ENCODE assay signal across 29 cellular contexts in genomic region chr4:78862314-78862737, GRCh38.
DNase-seq lines count a peak whose midpoint lies in the region; ATAC-seq, FAIRE-seq and TF ChIP-seq lines count a peak whose summit lies in the region.
"Had no signal": no experiment of that assay in that cellular context is flagged by ENCODE, and none has a peak within 500 bp of the region (broad histone marks: within the 10 kb centered on the region; RNA-seq: fewer than 3 reads in every experiment).

No MANE protein-coding gene starts in this region.

- no peak overlapping the region for H3K18ac ChIP-seq in IMR-90 (ENCODE audit: low read depth, low read length)

- in situ Hi-C loops in Caki2 (cut with HindIII; ENCODE audit: low pct_unique_long_range_greater_than_20kb, low sequenced_read_pairs), result no loop called here
- in situ Hi-C loops in IMR-90 (cut with MboI; ENCODE audit: low sequenced_read_pairs), result loop anchor here (25.0 kb wide), 1 partner anchor 900 kb away; no protein-coding TSS in a partner anchor
- in situ Hi-C loops in brain microvascular endothelial cell (cut with HindIII; ENCODE audit: low pct_ligation_motif_present, low sequenced_read_pairs), result loop anchor here (25.0 kb wide), 1 partner anchor 250 kb away; no protein-coding TSS in a partner anchor

- no CpG with 5 or more reads among the region's 2 CpGs for WGBS in IMR-90 (ENCODE audit: extremely low coverage in 2 of 2, insufficient read length in 1 of 2), 2 experiments

- no peak overlapping the region for H3K4me2 ChIP-seq in IMR-90 (ENCODE audit: low read depth, low read length)

- no peak overlapping the region for H2BK120ac ChIP-seq in IMR-90 (ENCODE audit: low read depth, low read length)

- intact Hi-C loops in IMR-90 (cut with micrococcal nuclease), result loop anchor here (5.0 kb wide), 1 partner anchor 805 kb away; the partner anchor contains the start of gene FRAS1

- H3K14ac ChIP-seq in IMR-90 (replicated peaks; ENCODE audit: low read depth, low read length), result no peak overlapping the region

- DNase-seq in Caki2 (ENCODE audit: low read depth) (peak; percentile 41), IMR-90 (no peak), epithelial cell of proximal tubule (ENCODE audit: low read depth) (peak; percentile 20), nephron progenitor cell (no peak), omental fat pad (ENCODE audit: low spot score) (no peak), brain microvascular endothelial cell (no peak), urothelium cell line (ENCODE audit: low spot score) (no peak)
- DNase-seq: activated CD4-positive, alpha-beta T cell treated with anti-CD3 and anti-CD28 coated beads for 48 hours; activated CD8-positive, alpha-beta memory T cell treated with anti-CD3 and anti-CD28 coated beads for 24 hours; activated effector memory CD4-positive, alpha-beta T cell treated with anti-CD3 and anti-CD28 coated beads, Interleukin-2, amount 50 U/mL, for 16 hours; Calu3; caudate nucleus; GOT3; hypothalamus; immature natural killer cell; left ventricle myocardium superior; NCI-H1436 treated with DMSO at 0.1 percent for 48 hours; NCI-H2171; NCI-H510A treated with DMSO at 0.1 percent for 48 hours; pancreas; SHP77; spleen; transverse colon had no signal

- H3K27ac Mint-ChIP-seq in nephron progenitor cell, result peak overlapping the region; percentile 70
- H3K27ac Mint-ChIP-seq: immature natural killer cell had no signal

- BruUV-seq in IMR-90 (replicated peaks; lab: Mats Ljungman, UMichigan), result no TSS peak

- H3K27me3 ChIP-seq in IMR-90 (ENCODE audit: control insufficient read depth, insufficient read depth, low read length) (no peaks in the 10 kb centered on the region), brain microvascular endothelial cell (replicated peaks) (no peaks in the 10 kb centered on the region)
- H3K27me3 ChIP-seq: pancreas, spleen, transverse colon had no signal

- H2AK9ac ChIP-seq in IMR-90 (replicated peaks; ENCODE audit: low read depth, low read length, poor library complexity), result no peak overlapping the region

- POLR2A ChIA-PET in IMR-90 (lab: Charles Lee; ENCODE audit: unreplicated experiment), result no interaction called here

- H3K27ac ChIP-seq in IMR-90 (ENCODE audit: insufficient read depth, low read length), result no peak overlapping the region
- no peak overlapping the region for H3K27ac ChIP-seq in brain microvascular endothelial cell
- H3K27ac ChIP-seq: C4-2B, pancreas, transverse colon, VCaP had no signal

- dilution Hi-C loops in IMR-90 (cut with HindIII; ENCODE audit: low sequenced_read_pairs, unreplicated experiment), result loop anchor here (25.0 kb wide), 1 partner anchor 250 kb away; no protein-coding TSS in a partner anchor

- CTCF ChIA-PET in IMR-90 (lab: Yijun Ruan, JAX), result interaction anchor here (1.1 to 1.2 kb wide), 2 partner anchors 217 to 218 kb away, joined by 3 to 4 read pairs; no protein-coding TSS in a partner anchor

- H4K5ac ChIP-seq in IMR-90 (ENCODE audit: low read depth, low read length), result no peak overlapping the region

- no peak overlapping the region for H3K4me3 Mint-ChIP-seq in nephron progenitor cell
- H3K4me3 Mint-ChIP-seq: immature natural killer cell, nephron had no signal

- no peak for TF ChIP-seq POLR2A in IMR-90 (IDR thresholded peaks at IDR 0.05; ENCODE audit: low read depth, low read length)

- no peak overlapping the region for H2BK5ac ChIP-seq in IMR-90 (ENCODE audit: low read depth, low read length, poor library complexity, severe bottlenecking)

- H2BK15ac ChIP-seq in IMR-90 (ENCODE audit: low read depth, low read length), result no peak overlapping the region

- H3K36me3 Mint-ChIP-seq in nephron progenitor cell (ENCODE audit: low read depth), result peaks cover 18% of the 10 kb centered on the region

- H3K9ac ChIP-seq in IMR-90 (ENCODE audit: low read depth, low read length), result no peak overlapping the region
- H3K9ac ChIP-seq: KMS-11 had no signal

- H3K36me3 ChIP-seq in IMR-90 (ENCODE audit: control insufficient read depth, insufficient read depth, low read length), result peaks cover 4% of the 10 kb centered on the region
- H3K36me3 ChIP-seq in brain microvascular endothelial cell (replicated peaks), result peaks cover 5% of the 10 kb centered on the region
- H3K36me3 ChIP-seq: pancreas had no signal

- H2AFZ ChIP-seq in IMR-90 (replicated peaks; ENCODE audit: low read length, poor library complexity), result no peak overlapping the region

- no peaks in the 10 kb centered on the region; the same call in 1 of the 2 replicates for H3K9me1 ChIP-seq in IMR-90 (ENCODE audit: insufficient read depth, low read length)

- no peak overlapping the region for H4K91ac ChIP-seq in IMR-90 (ENCODE audit: insufficient read depth, low read depth, low read length)

- FAIRE-seq in urothelium cell line (lab: Jason Lieb, UNC), result no peak
- FAIRE-seq: astrocyte had no signal

- no peaks in the 10 kb centered on the region for H4K20me1 ChIP-seq in IMR-90 (ENCODE audit: insufficient read depth, low read length)

- no peaks in the 10 kb centered on the region for H3K9me3 Mint-ChIP-seq in nephron progenitor cell
- H3K9me3 Mint-ChIP-seq: immature natural killer cell, nephron had no signal

- TF ChIP-seq RAD21 in IMR-90 (IDR thresholded peaks at IDR 0.05; ENCODE audit: low read length), result no peak

- no peak overlapping the region for H4K8ac ChIP-seq in IMR-90 (ENCODE audit: low read depth in 2 of 2, low read length in 2 of 2)

- TF ChIP-seq CTCF in IMR-90 (conservative IDR thresholded peaks at IDR 0.05; ENCODE audit: low read depth, low read length) (no peak), epithelial cell of proximal tubule (conservative IDR thresholded peaks at IDR 0.05; ENCODE audit: low read depth, low read length) (no peak), nephron progenitor cell (IDR thresholded peaks at IDR 0.05) (no peak), omental fat pad (IDR thresholded peaks at IDR 0.05) (no peak), brain microvascular endothelial cell (IDR thresholded peaks at IDR 0.05; ENCODE audit: low read depth, low read length, missing control alignments) (no peak)

- H3K4me1 Mint-ChIP-seq in nephron progenitor cell, result no peaks in the 10 kb centered on the region

- no peak overlapping the region for H2AK5ac ChIP-seq in IMR-90 (ENCODE audit: low read depth, low read length)

- no peak overlapping the region for H3K4me3 ChIP-seq in IMR-90 (ENCODE audit: insufficient read depth, low read depth, low read length)
- no peak overlapping the region for H3K4me3 ChIP-seq in epithelial cell of proximal tubule (ENCODE audit: low read depth, low read length)
- no peak overlapping the region for H3K4me3 ChIP-seq in brain microvascular endothelial cell (ENCODE audit: low read depth, low read length)
- H3K4me3 ChIP-seq: pancreas, spleen, transverse colon had no signal

- no peak overlapping the region for H2BK20ac ChIP-seq in IMR-90 (ENCODE audit: low read depth, low read length)

- H3K79me1 ChIP-seq in IMR-90 (ENCODE audit: low read depth in 1 of 2, low read length in 2 of 2), result peaks cover 9% of the 10 kb centered on the region in 2 experiments; a peak in 3 of 4 replicates

- no peak overlapping the region for H3K23ac ChIP-seq in IMR-90 (ENCODE audit: low read depth, low read length)

- no peak for ATAC-seq in IMR-90 (ENCODE audit: low read depth)
- no peak for ATAC-seq in omental fat pad (ENCODE audit: low FRiP score)
- no peak for ATAC-seq in GM18868 (IDR thresholded peaks at IDR 0.05; ENCODE audit: unreplicated experiment)
- ATAC-seq: left ventricle myocardium superior had no signal

- H3K9me3 ChIP-seq in IMR-90 (ENCODE audit: control insufficient read depth, insufficient read depth, low read length), result no peaks in the 10 kb centered on the region
- H3K9me3 ChIP-seq: pancreas, spleen, transverse colon had no signal

- no peaks in the 10 kb centered on the region for H3K27me3 Mint-ChIP-seq in nephron progenitor cell (ENCODE audit: low read depth, poor library complexity)

- no peak overlapping the region for H3K56ac ChIP-seq in IMR-90 (ENCODE audit: extremely low read depth, insufficient read depth, low read length)

- H3K4me1 ChIP-seq in IMR-90 (ENCODE audit: control insufficient read depth, insufficient read depth, low read length), result no peaks in the 10 kb centered on the region

- no peak overlapping the region for H3K4ac ChIP-seq in IMR-90 (ENCODE audit: low read depth, low read length)

TF ChIP-seq in IMR-90, 13 proteins besides CTCF, POLR2A, EP300 and RAD21:
- TF ChIP-seq RFX5 (IDR thresholded peaks at IDR 0.05; ENCODE audit: low read depth, low read length) (no peak), CEBPB (IDR thresholded peaks at IDR 0.05; ENCODE audit: low read depth, low read length) (0 out of 2 replicates have a peak, but pooled peaks have one; percentile 2), MXI1 (IDR thresholded peaks at IDR 0.05; ENCODE audit: borderline replicate concordance, low read depth, low read length) (no peak), USF2 (IDR thresholded peaks at IDR 0.05; ENCODE audit: low read depth, low read length) (no peak), SMC3 (IDR thresholded peaks at IDR 0.05; ENCODE audit: low read depth, low read length) (no peak), NFE2L2 (IDR thresholded peaks at IDR 0.05; ENCODE audit: low read depth, low read length) (no peak)

Comparison
In these comparisons a context has a peak if more than half of its experiments do, and no peak if none do; other contexts are left out.
1. DNase-seq: peak in Caki2 (single experiment) and epithelial cell of proximal tubule (single experiment); none in IMR-90 (single experiment), nephron progenitor cell (single experiment), omental fat pad (single experiment), brain microvascular endothelial cell (single experiment) and urothelium cell line (single experiment).